Comparison of ENCODE assay signal across 21 cellular contexts in the genomic region with DNA sequence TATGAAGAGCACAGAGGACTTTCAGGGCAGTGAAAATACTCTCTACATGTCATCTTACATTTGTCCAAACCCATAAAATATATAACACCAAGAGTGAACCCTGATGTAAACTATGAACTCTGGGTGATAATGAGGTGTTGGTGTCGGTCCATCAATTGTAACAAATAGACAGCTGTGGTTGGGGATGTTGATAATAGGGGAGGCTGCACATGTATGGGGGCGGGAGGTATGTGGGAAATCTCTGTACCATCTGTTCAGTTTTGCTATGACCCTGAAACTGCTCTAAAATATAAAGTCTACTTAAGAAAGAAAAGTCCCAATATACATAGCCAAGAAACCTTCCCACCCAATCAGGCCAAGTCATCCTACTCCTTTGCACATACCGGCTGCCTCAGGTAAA.
DNase-seq lines count a peak whose midpoint lies in the region; ATAC-seq, FAIRE-seq and TF ChIP-seq lines count a peak whose summit lies in the region.
"Had no signal": no experiment of that assay in that cellular context is flagged by ENCODE, and none has a peak within 500 bp of the region (broad histone marks: within the 10 kb centered on the region; RNA-seq: fewer than 3 reads in every experiment).

No MANE protein-coding gene starts in this region.

- H4K91ac ChIP-seq in trophoblast cell (ENCODE audit: low read depth, low read length): no peak overlapping the region

- ATAC-seq in GM18858 (IDR thresholded peaks at IDR 0.05; ENCODE audit: unreplicated experiment) (peak; percentile 68), HG02798 (IDR thresholded peaks at IDR 0.05; ENCODE audit: poor library complexity, unreplicated experiment) (peak; percentile 71), K562 (no peak)
- ATAC-seq: activated T-helper 17 cell treated with anti-CD3 and anti-CD28 coated beads, Interleukin-2, amount 50 U/mL, for 72 hours; body of pancreas; PC-3; T-cell had no signal

- H3K4me2 ChIP-seq in K562 (ENCODE audit: insufficient read depth, low read length) (no peak overlapping the region), trophoblast cell (ENCODE audit: low read length) (no peak overlapping the region)

- no peaks in the 10 kb centered on the region for H3K4me1 Mint-ChIP-seq in Calu3 (ENCODE audit: low read depth, unreplicated experiment)
- H3K4me1 Mint-ChIP-seq: activated T-helper 17 cell treated with anti-CD3 and anti-CD28 coated beads, Interleukin-2, amount 50 U/mL, for 72 hours; T-cell had no signal

- no peak overlapping the region for H4K8ac ChIP-seq in trophoblast cell (ENCODE audit: low read depth, low read length)

- no peak overlapping the region for H2BK120ac ChIP-seq in trophoblast cell (ENCODE audit: insufficient read depth, low read length, poor library complexity)

- H3K4me3 ChIP-seq in K562 (no peak overlapping the region), trophoblast cell (ENCODE audit: low read depth, low read length) (no peak overlapping the region), ascending aorta (no peak overlapping the region)
- H3K4me3 ChIP-seq: body of pancreas had no signal

- TF ChIP-seq EP300 in K562 (IDR thresholded peaks at IDR 0.05; ENCODE audit: low read length): no peak

- H3K79me2 ChIP-seq in K562 (ENCODE audit: control insufficient read depth, insufficient read depth, low read length): no peaks in the 10 kb centered on the region
- H3K79me2 ChIP-seq in trophoblast cell (ENCODE audit: control insufficient read depth, insufficient read depth, low read length, poor library complexity): no peaks in the 10 kb centered on the region

- in situ Hi-C loops in K562 (cut with MboI): no loop called here

- peaks cover 0 to 4% of the 10 kb centered on the region in 2 experiments; a peak in 2 of 5 replicates for H3K4me1 ChIP-seq in K562 (replicated peaks in 1 of 2; ENCODE audit: control insufficient read depth in 2 of 2, insufficient read depth in 2 of 2, low read length in 2 of 2)
- H3K4me1 ChIP-seq in trophoblast cell (ENCODE audit: control insufficient read depth in 1 of 2, insufficient read depth in 2 of 2, low read length in 2 of 2): peaks cover 7 to 8% of the 10 kb centered on the region in 2 experiments
- H3K4me1 ChIP-seq in ascending aorta: peaks cover 0 to under 1% of the 10 kb centered on the region in 2 donors
- H3K4me1 ChIP-seq: body of pancreas had no signal

- H3K4me3 Mint-ChIP-seq in Calu3 (ENCODE audit: low read depth, unreplicated experiment): no peak overlapping the region
- H3K4me3 Mint-ChIP-seq: activated naive CD8-positive, alpha-beta T cell; activated T-helper 17 cell treated with anti-CD3 and anti-CD28 coated beads, Interleukin-2, amount 50 U/mL, for 72 hours; H9; T-cell had no signal

- no peak overlapping the region for H3K23ac ChIP-seq in trophoblast cell (ENCODE audit: low read length)

- no peaks in the 10 kb centered on the region for H4K20me1 ChIP-seq in K562 (replicated peaks; ENCODE audit: control insufficient read depth, insufficient read depth, low read length)

- TF ChIP-seq CTCF in K562 (IDR thresholded peaks at IDR 0.05 in 2 of 3, conservative IDR thresholded peaks at IDR 0.05 in 1 of 3; ENCODE audit: insufficient read depth in 2 of 3, low read depth in 1 of 3, low read length in 3 of 3) (no peak), Calu3 (IDR thresholded peaks at IDR 0.05; ENCODE audit: unreplicated experiment) (no peak), ascending aorta (IDR thresholded peaks at IDR 0.05) (no peak)

- no peaks in the 10 kb centered on the region for H3K27me3 Mint-ChIP-seq in Calu3 (ENCODE audit: unreplicated experiment)

- no peak overlapping the region for H2AK5ac ChIP-seq in trophoblast cell (ENCODE audit: low read length)

- BruUV-seq in K562 (replicated peaks; lab: Mats Ljungman, UMichigan): no TSS peak
- BruUV-seq in Calu3 (replicated peaks; lab: Mats Ljungman, UMichigan): no TSS peak

- peaks cover 2% of the 10 kb centered on the region for H3K79me1 ChIP-seq in trophoblast cell (ENCODE audit: low read length)

- CTCF ChIA-PET in K562 (lab: Yijun Ruan, JAX; ENCODE audit: low intra/inter-chr PET ratio): no interaction called here
- CTCF ChIA-PET in Calu3 (lab: Charles Lee): no interaction called here

- POLR2A ChIA-PET in K562 (lab: Yijun Ruan, JAX): no interaction called here

- H3K27ac Mint-ChIP-seq in Calu3 (ENCODE audit: unreplicated experiment): no peak overlapping the region
- H3K27ac Mint-ChIP-seq: activated naive CD8-positive, alpha-beta T cell; activated T-helper 17 cell treated with anti-CD3 and anti-CD28 coated beads, Interleukin-2, amount 50 U/mL, for 72 hours; H9; T-cell had no signal

- H3K9ac ChIP-seq in K562 (ENCODE audit: insufficient read depth in 1 of 2, low read depth in 2 of 2, low read length in 2 of 2): no peak overlapping the region
- H3K9ac ChIP-seq in trophoblast cell (ENCODE audit: low read length): no peak overlapping the region

- H4K12ac ChIP-seq in trophoblast cell (ENCODE audit: low read depth, low read length): no peak overlapping the region

- H3K27ac ChIP-seq in K562 (ENCODE audit: extremely low read depth, low read depth, low read length) (no peak overlapping the region), trophoblast cell (ENCODE audit: low read depth, low read length) (peak overlapping the region; percentile 48), ascending aorta (no peak overlapping the region)
- H3K27ac ChIP-seq: body of pancreas, C4-2B, neutrophil had no signal

- TF ChIP-seq RAD21 in K562 (CRISPR knock-in tag; conservative IDR thresholded peaks at IDR 0.05 in 1 of 2, IDR thresholded peaks at IDR 0.05 in 1 of 2): no peak

- no peaks in the 10 kb centered on the region for H3K9me1 ChIP-seq in K562 (ENCODE audit: control insufficient read depth, insufficient read depth, low read length)

- H2AFZ ChIP-seq in K562 (ENCODE audit: low read depth, low read length): no peak overlapping the region
- no peak overlapping the region for H2AFZ ChIP-seq in trophoblast cell (ENCODE audit: insufficient read depth, low read length, poor library complexity)

- H3K9me3 Mint-ChIP-seq in Calu3 (ENCODE audit: low read depth, unreplicated experiment): no peaks in the 10 kb centered on the region
- H3K9me3 Mint-ChIP-seq: activated T-helper 17 cell treated with anti-CD3 and anti-CD28 coated beads, Interleukin-2, amount 50 U/mL, for 72 hours; H9; T-cell had no signal

- no peak overlapping the region for H2BK5ac ChIP-seq in trophoblast cell (ENCODE audit: low read depth, low read length, poor library complexity)

- no peak overlapping the region for H2BK12ac ChIP-seq in trophoblast cell (ENCODE audit: low read length)

- 11% methylated on average over 3 of the region's 3 CpGs for WGBS in K562 (ENCODE audit: insufficient coverage, low coverage, missing lambda C conversion rate)
- no CpG with 5 or more reads among the region's 3 CpGs for WGBS in trophoblast cell (ENCODE audit: extremely low coverage, insufficient coverage, insufficient read length)

- H3K36me3 ChIP-seq in K562 (ENCODE audit: control insufficient read depth, insufficient read depth, low read length) (no peaks in the 10 kb centered on the region), trophoblast cell (ENCODE audit: control insufficient read depth in 1 of 2, insufficient read depth in 2 of 2, low read length in 2 of 2) (no peaks in the 10 kb centered on the region), ascending aorta (no peaks in the 10 kb centered on the region)
- H3K36me3 ChIP-seq: neutrophil had no signal

- no peaks in the 10 kb centered on the region for H3K9me3 ChIP-seq in K562 (replicated peaks; ENCODE audit: control insufficient read depth, insufficient read depth, low read depth, low read length)
- H3K9me3 ChIP-seq in trophoblast cell (ENCODE audit: insufficient read depth, low read depth, low read length): no peaks in the 10 kb centered on the region
- H3K9me3 ChIP-seq in ascending aorta: no peaks in the 10 kb centered on the region
- H3K9me3 ChIP-seq: body of pancreas, neutrophil had no signal

- no peaks in the 10 kb centered on the region for H3K36me3 Mint-ChIP-seq in Calu3 (ENCODE audit: insufficient read depth, unreplicated experiment)
- H3K36me3 Mint-ChIP-seq: activated naive CD8-positive, alpha-beta T cell; T-cell had no signal

- TF ChIP-seq POLR2A in K562 (conservative IDR thresholded peaks at IDR 0.05): no peak

- H3K27me3 ChIP-seq in K562 (ENCODE audit: control insufficient read depth in 2 of 2, insufficient read depth in 2 of 2, low read length in 2 of 2) (no peaks in the 10 kb centered on the region; a peak in 1 of 5 replicates), trophoblast cell (ENCODE audit: insufficient read depth, low read length) (no peaks in the 10 kb centered on the region), ascending aorta (no peaks in the 10 kb centered on the region)
- H3K27me3 ChIP-seq: body of pancreas, neutrophil had no signal

- no peak overlapping the region for H3K14ac ChIP-seq in trophoblast cell (ENCODE audit: low read length)

- DNase-seq in K562 (ENCODE audit: extremely low read depth in 1 of 4, low spot score in 3 of 4) (no peak), trophoblast cell (no peak), hypothalamus (lab: John Stamatoyannopoulos, UW) (no peak), Calu3 (no peak), ascending aorta (ENCODE audit: low spot score in 2 of 2) (no peak), NCI-H510A (lab: John Stamatoyannopoulos, UW) (no peak)
- DNase-seq: activated CD4-positive, alpha-beta T cell treated with anti-CD3 and anti-CD28 coated beads, Interleukin-2, amount 50 U/mL, for 1 hour; body of pancreas; glutamatergic neuron; H9; NCI-H1436; PC-3; SHP77 treated with DMSO at 0.1 percent for 48 hours; T-cell had no signal

- FAIRE-seq in K562 (lab: Jason Lieb, UNC): no peak
- FAIRE-seq: colon had no signal

- no peak overlapping the region for H3K4ac ChIP-seq in trophoblast cell (ENCODE audit: low read depth, low read length)

- H3K18ac ChIP-seq in trophoblast cell (ENCODE audit: low read length): no peak overlapping the region

- intact Hi-C loops in K562 (cut with micrococcal nuclease) (no loop called here), Calu3 (cut with micrococcal nuclease; ENCODE audit: unreplicated experiment) (no loop called here), ascending aorta (cut with DNase I) (no loop called here)

TF ChIP-seq in K562, 482 proteins besides CTCF, POLR2A, EP300 and RAD21:
- TF ChIP-seq, protein P1, sequence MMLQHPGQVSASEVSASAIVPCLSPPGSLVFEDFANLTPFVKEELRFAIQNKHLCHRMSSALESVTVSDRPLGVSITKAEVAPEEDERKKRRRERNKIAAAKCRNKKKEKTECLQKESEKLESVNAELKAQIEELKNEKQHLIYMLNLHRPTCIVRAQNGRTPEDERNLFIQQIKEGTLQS (IDR thresholded peaks at IDR 0.05): no peak
- TF ChIP-seq, protein P1 (CRISPR knock-in tag; conservative IDR thresholded peaks at IDR 0.05): no peak
- TF ChIP-seq CBFA2T3 (IDR thresholded peaks at IDR 0.05): peak; percentile 35; the same call in 1 of the 2 replicates
